8 cellular contexts compared by ENCODE assay signal in the genomic region with DNA sequence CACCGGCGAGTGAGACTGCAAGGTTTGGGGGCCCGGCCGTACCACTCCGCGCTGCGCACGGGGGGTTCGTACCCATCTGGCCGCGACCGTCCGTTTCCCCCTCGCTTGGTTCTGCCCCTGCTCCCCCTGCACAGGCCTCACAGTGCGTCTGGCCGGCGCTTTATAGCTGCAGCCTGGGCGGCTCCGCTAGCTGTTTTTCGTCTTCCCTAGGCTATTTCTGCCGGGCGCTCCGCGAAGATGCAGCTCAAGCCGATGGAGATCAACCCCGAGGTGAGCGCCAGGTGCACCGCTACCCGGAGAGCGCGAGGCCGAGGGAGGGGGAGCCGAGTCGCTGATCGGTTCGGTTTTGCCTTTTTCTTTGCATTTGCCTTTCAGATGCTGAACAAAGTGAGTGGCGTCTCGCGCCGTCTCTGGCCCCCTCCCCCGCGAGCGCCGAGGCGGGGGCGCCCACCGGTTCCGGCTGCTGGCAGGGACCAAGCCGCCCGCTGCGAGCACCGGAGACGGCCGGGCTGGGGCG. TPM values are rescaled to one million over a fixed set of nuclear protein-coding genes. Genes with fewer than 3 reads are reported as not detected.
A peak's percentile ranks its signal among the peaks of the same experiment; 100 is the strongest.
DNase-seq lines count a peak whose midpoint lies in the region; ATAC-seq and TF ChIP-seq lines count a peak whose summit lies in the region.

A gene (plus strand): TSS at position 189 of the 517 bp plus-strand sequence. CDS start 49 bp downstream, at position 238.

- intact Hi-C loops in CD8-positive, alpha-beta T cell (cut with DNase I, micrococcal nuclease), result no loop called here
- intact Hi-C loops in right lobe of liver (cut with DNase I), result no loop called here

- no peaks in the 10 kb centered on the region for H3K36me3 Mint-ChIP-seq in CD8-positive, alpha-beta T cell
- no peaks in the 10 kb centered on the region for H3K36me3 Mint-ChIP-seq in IgD-negative memory B cell

- H3K9me3 ChIP-seq in CD8-positive, alpha-beta T cell (ENCODE audit: low read length), result no peaks in the 10 kb centered on the region
- no peaks in the 10 kb centered on the region for H3K9me3 ChIP-seq in SJCRH30 (replicated peaks)
- no peaks in the 10 kb centered on the region for H3K9me3 ChIP-seq in effector memory CD4-positive, alpha-beta T cell (ENCODE audit: control insufficient read depth, low read length)
- H3K9me3 ChIP-seq in right lobe of liver, result no peaks in the 10 kb centered on the region

- WGBS in right lobe of liver (ENCODE audit: insufficient coverage, low coverage, low lambda C conversion rate, missing lambda C conversion rate), result 5% methylated on average over 17 of the region's 55 CpGs

- no peaks in the 10 kb centered on the region for H3K36me3 ChIP-seq in CD8-positive, alpha-beta T cell (ENCODE audit: insufficient read depth, low read length)
- peaks cover 22% of the 10 kb centered on the region for H3K36me3 ChIP-seq in SJCRH30
- H3K36me3 ChIP-seq in effector memory CD4-positive, alpha-beta T cell (ENCODE audit: control insufficient read depth, insufficient read depth, low read length), result no peaks in the 10 kb centered on the region
- H3K36me3 ChIP-seq in right lobe of liver, result no peaks in the 10 kb centered on the region

- no peak for TF ChIP-seq POLR2A in right lobe of liver (IDR thresholded peaks at IDR 0.05)

- no peaks in the 10 kb centered on the region for H3K9me3 Mint-ChIP-seq in CD8-positive, alpha-beta T cell
- no peaks in the 10 kb centered on the region for H3K9me3 Mint-ChIP-seq in IgD-negative memory B cell

- H3K27me3 ChIP-seq in CD8-positive, alpha-beta T cell (ENCODE audit: insufficient read depth, low read length), result no peaks in the 10 kb centered on the region
- no peaks in the 10 kb centered on the region for H3K27me3 ChIP-seq in SJCRH30
- H3K27me3 ChIP-seq in effector memory CD4-positive, alpha-beta T cell (replicated peaks; ENCODE audit: control insufficient read depth, insufficient read depth, low read length, poor library complexity, severe bottlenecking), result no peaks in the 10 kb centered on the region
- H3K27me3 ChIP-seq in right lobe of liver, result peaks cover 0 to 18% of the 10 kb centered on the region in 2 donors

- no peak for TF ChIP-seq CTCF in CD8-positive, alpha-beta T cell (IDR thresholded peaks at IDR 0.05)
- no peak for TF ChIP-seq CTCF in right lobe of liver (IDR thresholded peaks at IDR 0.05)

- H3K27ac ChIP-seq in CD8-positive, alpha-beta T cell (ENCODE audit: low read depth, low read length), result no peak within 1 kb of the TSS
- H3K27ac ChIP-seq in SJCRH30 (peak within 1 kb of the TSS; percentile 63), right lobe of liver (no peak within 1 kb of the TSS)
- H3K27ac ChIP-seq in effector memory CD4-positive, alpha-beta T cell (ENCODE audit: insufficient read depth, low read length, poor library complexity, severe bottlenecking), result no peak within 1 kb of the TSS

- DNase-seq in CD8-positive, alpha-beta T cell, result no peak
- peak; percentile 96 for DNase-seq in SJCRH30
- no peak for DNase-seq in effector memory CD4-positive, alpha-beta T cell
- peak in 1 of 3 donors; percentile 21 for DNase-seq in right lobe of liver
- DNase-seq in stromal cell of bone marrow (ENCODE audit: low read depth), result peak; percentile 28

- POLR2A ChIA-PET in CD8-positive, alpha-beta T cell (lab: Charles Lee), result no interaction called here

- peaks cover 39% of the 10 kb centered on the region for H3K27me3 Mint-ChIP-seq in CD8-positive, alpha-beta T cell (ENCODE audit: low read depth)
- peaks cover 41% of the 10 kb centered on the region for H3K27me3 Mint-ChIP-seq in IgD-negative memory B cell

- peaks cover 11% of the 10 kb centered on the region for H3K4me1 Mint-ChIP-seq in CD8-positive, alpha-beta T cell (ENCODE audit: low read depth)
- peaks cover 6 to 20% (median 14%) of the 10 kb centered on the region in 3 donors for H3K4me1 Mint-ChIP-seq in IgD-negative memory B cell

- H3K4me3 ChIP-seq in CD8-positive, alpha-beta T cell (ENCODE audit: low read depth, low read length), result no peak within 1 kb of the TSS
- H3K4me3 ChIP-seq in SJCRH30, result peak within 1 kb of the TSS; percentile 88
- peak within 1 kb of the TSS; percentile 32 for H3K4me3 ChIP-seq in effector memory CD4-positive, alpha-beta T cell (ENCODE audit: insufficient read depth, low read depth, low read length, poor library complexity, severe bottlenecking)
- peak within 1 kb of the TSS; percentile 33 to 48 (median 42) for H3K4me3 ChIP-seq in right lobe of liver

- CTCF ChIA-PET in CD8-positive, alpha-beta T cell (lab: Charles Lee), result no interaction called here

- H3K4me1 ChIP-seq in CD8-positive, alpha-beta T cell (ENCODE audit: insufficient read depth, low read length), result peaks cover 3% of the 10 kb centered on the region
- H3K4me1 ChIP-seq in SJCRH30 (peaks cover 5% of the 10 kb centered on the region; the same call in 1 of the 2 replicates), right lobe of liver (peaks cover 0 to 13% (median 4%) of the 10 kb centered on the region in 4 donors)
- H3K4me1 ChIP-seq in effector memory CD4-positive, alpha-beta T cell (ENCODE audit: control insufficient read depth, insufficient read depth, low read length, poor library complexity, severe bottlenecking), result peaks cover 12% of the 10 kb centered on the region

- no peak within 1 kb of the TSS for H3K27ac Mint-ChIP-seq in CD8-positive, alpha-beta T cell
- H3K27ac Mint-ChIP-seq in IgD-negative memory B cell, result no peak within 1 kb of the TSS

- no peak for ATAC-seq in CD8-positive, alpha-beta T cell
- ATAC-seq in GM19395 (IDR thresholded peaks at IDR 0.05; ENCODE audit: unreplicated experiment) (peak; percentile 55), right lobe of liver (peak; percentile 28 to 35 (median 31)), GM19328 (IDR thresholded peaks at IDR 0.05; ENCODE audit: unreplicated experiment) (no peak)

- peak within 1 kb of the TSS; percentile 65 for H3K4me3 Mint-ChIP-seq in CD8-positive, alpha-beta T cell
- peak within 1 kb of the TSS; percentile 39 to 89 (median 75) for H3K4me3 Mint-ChIP-seq in IgD-negative memory B cell

RNA-seq across cellular contexts. Expression of the gene that starts here (rescaled TPM):
- not detected for total RNA-seq in CD8-positive, alpha-beta T cell
- 0.78 TPM for polyA plus RNA-seq in IgD-negative memory B cell
- 290 and 299 TPM in 2 replicates for total RNA-seq in SJCRH30 (2014; rRNA removed; shearing (Covaris generic))
- total RNA-seq in right lobe of liver, result 1 to 10 TPM in 3 of 6 experiments, under 1 TPM in 2, not detected in 1; 0.44 to 8.7 (median 1.6) TPM

Comparison
In these comparisons a context has a peak if more than half of its experiments do, and no peak if none do; other contexts are left out.
1. RNA of the gene that starts here (total RNA-seq): 290 to 299 TPM in SJCRH30; 0.44 to 8.7 TPM in right lobe of liver and not detected in CD8-positive, alpha-beta T cell; every median in the first group is over 10 times any median in the second.
2. ATAC-seq: peak in GM19395 (single experiment) and right lobe of liver (4 of 4); none in CD8-positive, alpha-beta T cell (single experiment) and GM19328 (single experiment).
3. DNase-seq: peak in SJCRH30 (2 of 2) and stromal cell of bone marrow (single experiment); none in CD8-positive, alpha-beta T cell (0 of 7) and effector memory CD4-positive, alpha-beta T cell (0 of 3).